ENCODE assay signal across 7 cellular contexts in the genomic region with DNA sequence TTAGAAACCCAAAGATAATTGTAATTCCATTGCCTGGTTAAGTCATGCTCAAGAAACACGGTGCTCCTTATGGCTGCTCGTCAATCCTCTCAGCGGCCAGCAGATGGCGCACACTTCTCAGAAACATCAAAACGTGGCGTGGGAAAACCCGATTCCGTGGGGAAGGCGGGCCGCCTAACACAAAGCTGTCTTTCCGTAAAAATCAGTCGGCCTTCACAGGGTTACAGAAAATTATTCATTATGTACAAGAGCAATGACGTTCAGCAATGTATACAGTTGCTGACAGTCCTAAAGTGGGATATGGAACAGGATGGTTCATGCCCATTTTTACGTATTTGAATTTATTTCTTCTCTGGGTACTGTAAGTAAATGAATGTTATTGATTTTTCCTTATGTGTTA.
A peak's percentile ranks its signal among the peaks of the same experiment; 100 is the strongest.
DNase-seq lines count a peak whose midpoint lies in the region; ATAC-seq and TF ChIP-seq lines count a peak whose summit lies in the region.

No MANE protein-coding gene starts in this region.

- H3K27me3 ChIP-seq in colonic mucosa = no peaks in the 10 kb centered on the region

- H3K36me3 ChIP-seq in colonic mucosa = no peaks in the 10 kb centered on the region

- peak; percentile 64 for ATAC-seq in HG02571 (IDR thresholded peaks at IDR 0.05; ENCODE audit: unreplicated experiment)

- no peak overlapping the region for H3K4me3 ChIP-seq in colonic mucosa

- no peaks in the 10 kb centered on the region for H3K9me3 ChIP-seq in colonic mucosa

- H3K9ac ChIP-seq in colonic mucosa (ENCODE audit: low read depth in 2 of 2, low read length in 2 of 2) = no peak overlapping the region

- DNase-seq in NCI-H1930 (lab: John Stamatoyannopoulos, UW) (peak; percentile 39 to 41), colonic mucosa (peak; percentile 70), left kidney (ENCODE audit: low read depth, low spot score) (peak; percentile 89)
- peak; percentile 40 for DNase-seq in activated CD4-positive, alpha-beta T cell treated with anti-CD3 and anti-CD28 coated beads for 1 hour
- DNase-seq in stimulated activated CD4-positive, alpha-beta T cell treated with anti-CD3 and anti-CD28 coated beads, Interleukin-4, amount 100 ng/mL, for 4 hours = peak; percentile 49 to 55

- TF ChIP-seq CTCF in GM12872 (IDR thresholded peaks at IDR 0.05; ENCODE audit: insufficient read depth, low read depth, low read length) = peak; percentile 84
- peak; percentile 89 for TF ChIP-seq CTCF in colonic mucosa (IDR thresholded peaks at IDR 0.05)

- no peak overlapping the region for H3K27ac ChIP-seq in colonic mucosa

- no peaks in the 10 kb centered on the region for H3K4me1 ChIP-seq in colonic mucosa

- intact Hi-C loops in colonic mucosa (cut with DNase I) = loop anchor here (2.0 to 10.0 kb wide), 5 partner anchors 349 to 837 kb away; no protein-coding TSS in a partner anchor
